ENCODE assay signal across 1 cellular context in the genomic region with DNA sequence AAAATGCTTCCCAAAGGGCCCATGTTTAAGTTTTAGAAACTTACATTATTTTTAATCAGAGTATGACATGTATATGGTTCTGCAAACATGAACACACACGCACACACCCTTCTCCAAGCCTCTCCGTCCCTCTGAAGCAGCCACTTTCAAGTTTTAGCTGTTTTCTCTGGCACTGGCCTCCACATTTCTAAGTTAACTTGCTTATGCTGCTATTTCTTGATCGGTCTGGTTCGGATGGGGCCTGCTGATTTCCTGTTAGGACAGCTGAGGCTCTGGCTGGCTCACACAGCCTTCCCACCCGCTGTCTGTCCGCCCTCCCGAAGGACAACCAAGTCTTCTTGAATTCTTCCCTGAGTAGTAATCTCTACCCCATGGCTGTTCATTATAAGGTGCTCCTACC.
TF ChIP-seq lines count a peak whose summit lies in the region.

No MANE protein-coding gene starts in this region.

TF ChIP-seq in IMR-90, 13 proteins besides CTCF, POLR2A, EP300 and RAD21 (continued from another document):
- TF ChIP-seq BHLHE40 (IDR thresholded peaks at IDR 0.05; ENCODE audit: low read depth, low read length) (no peak), RFX5 (IDR thresholded peaks at IDR 0.05; ENCODE audit: low read depth, low read length) (no peak), NFE2L2 (IDR thresholded peaks at IDR 0.05; ENCODE audit: low read depth, low read length) (no peak), RCOR1 (IDR thresholded peaks at IDR 0.05; ENCODE audit: insufficient replicate concordance, low read length) (no peak), FOS (IDR thresholded peaks at IDR 0.05; ENCODE audit: low read depth, low read length) (no peak), MXI1 (IDR thresholded peaks at IDR 0.05; ENCODE audit: borderline replicate concordance, low read depth, low read length) (no peak), CHD1 (IDR thresholded peaks at IDR 0.05; ENCODE audit: low read depth, low read length) (no peak), SMC3 (IDR thresholded peaks at IDR 0.05; ENCODE audit: low read depth, low read length) (no peak), MAZ (IDR thresholded peaks at IDR 0.05; ENCODE audit: borderline replicate concordance, low read depth, low read length) (no peak)
- TF ChIP-seq, protein P1, sequence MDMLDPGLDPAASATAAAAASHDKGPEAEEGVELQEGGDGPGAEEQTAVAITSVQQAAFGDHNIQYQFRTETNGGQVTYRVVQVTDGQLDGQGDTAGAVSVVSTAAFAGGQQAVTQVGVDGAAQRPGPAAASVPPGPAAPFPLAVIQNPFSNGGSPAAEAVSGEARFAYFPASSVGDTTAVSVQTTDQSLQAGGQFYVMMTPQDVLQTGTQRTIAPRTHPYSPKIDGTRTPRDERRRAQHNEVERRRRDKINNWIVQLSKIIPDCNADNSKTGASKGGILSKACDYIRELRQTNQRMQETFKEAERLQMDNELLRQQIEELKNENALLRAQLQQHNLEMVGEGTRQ (IDR thresholded peaks at IDR 0.05; ENCODE audit: low read depth, low read length) = no peak
- TF ChIP-seq, protein P2, sequence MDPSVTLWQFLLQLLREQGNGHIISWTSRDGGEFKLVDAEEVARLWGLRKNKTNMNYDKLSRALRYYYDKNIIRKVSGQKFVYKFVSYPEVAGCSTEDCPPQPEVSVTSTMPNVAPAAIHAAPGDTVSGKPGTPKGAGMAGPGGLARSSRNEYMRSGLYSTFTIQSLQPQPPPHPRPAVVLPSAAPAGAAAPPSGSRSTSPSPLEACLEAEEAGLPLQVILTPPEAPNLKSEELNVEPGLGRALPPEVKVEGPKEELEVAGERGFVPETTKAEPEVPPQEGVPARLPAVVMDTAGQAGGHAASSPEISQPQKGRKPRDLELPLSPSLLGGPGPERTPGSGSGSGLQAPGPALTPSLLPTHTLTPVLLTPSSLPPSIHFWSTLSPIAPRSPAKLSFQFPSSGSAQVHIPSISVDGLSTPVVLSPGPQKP (IDR thresholded peaks at IDR 0.05; ENCODE audit: borderline replicate concordance, low read depth, low read length) = no peak
